1 cellular context compared by ENCODE assay signal in genomic region chr10:61903184-61903990, GRCh38.
TF ChIP-seq lines count a peak whose summit lies in the region.

No MANE protein-coding gene starts in this region.

TF ChIP-seq in SK-N-SH, 30 proteins besides CTCF, POLR2A, EP300 and RAD21 (continued from another document):
- no peak for TF ChIP-seq RXRA (IDR thresholded peaks at IDR 0.05; ENCODE audit: borderline replicate concordance, low read depth)
- no peak for TF ChIP-seq RCOR1 (IDR thresholded peaks at IDR 0.05; ENCODE audit: low read length)
- no peak for TF ChIP-seq FOXM1 (IDR thresholded peaks at IDR 0.05; ENCODE audit: low read depth)
- peak; percentile 40; the same call in 1 of the 2 replicates for TF ChIP-seq MAX (IDR thresholded peaks at IDR 0.05; ENCODE audit: low read depth)
- TF ChIP-seq MXI1 (IDR thresholded peaks at IDR 0.05; ENCODE audit: low read depth, low read length) = peak; percentile 62
- TF ChIP-seq NRF1 (IDR thresholded peaks at IDR 0.05; ENCODE audit: low read depth, low read length) = no peak
- TF ChIP-seq EZH2phosphoT487 (IDR thresholded peaks at IDR 0.05; ENCODE audit: borderline replicate concordance, low read depth) = no peak
- TF ChIP-seq PBX3 (IDR thresholded peaks at IDR 0.05) = no peak
- no peak for TF ChIP-seq TAF1 (IDR thresholded peaks at IDR 0.05; ENCODE audit: borderline replicate concordance, low read depth, low read length)
- TF ChIP-seq SMC3 (IDR thresholded peaks at IDR 0.05; ENCODE audit: low read depth, low read length) = no peak
- 0 out of 2 replicates have a peak, but pooled peaks have one; percentile 37 for TF ChIP-seq SIN3A (IDR thresholded peaks at IDR 0.05; ENCODE audit: borderline replicate concordance, low read depth, low read length)
- TF ChIP-seq POLR2AphosphoS5 (IDR thresholded peaks at IDR 0.05; ENCODE audit: low read depth, low read length) = 0 out of 2 replicates have a peak, but pooled peaks have one; percentile 42
- TF ChIP-seq ELF1 (IDR thresholded peaks at IDR 0.05) = no peak
- TF ChIP-seq, protein P1, sequence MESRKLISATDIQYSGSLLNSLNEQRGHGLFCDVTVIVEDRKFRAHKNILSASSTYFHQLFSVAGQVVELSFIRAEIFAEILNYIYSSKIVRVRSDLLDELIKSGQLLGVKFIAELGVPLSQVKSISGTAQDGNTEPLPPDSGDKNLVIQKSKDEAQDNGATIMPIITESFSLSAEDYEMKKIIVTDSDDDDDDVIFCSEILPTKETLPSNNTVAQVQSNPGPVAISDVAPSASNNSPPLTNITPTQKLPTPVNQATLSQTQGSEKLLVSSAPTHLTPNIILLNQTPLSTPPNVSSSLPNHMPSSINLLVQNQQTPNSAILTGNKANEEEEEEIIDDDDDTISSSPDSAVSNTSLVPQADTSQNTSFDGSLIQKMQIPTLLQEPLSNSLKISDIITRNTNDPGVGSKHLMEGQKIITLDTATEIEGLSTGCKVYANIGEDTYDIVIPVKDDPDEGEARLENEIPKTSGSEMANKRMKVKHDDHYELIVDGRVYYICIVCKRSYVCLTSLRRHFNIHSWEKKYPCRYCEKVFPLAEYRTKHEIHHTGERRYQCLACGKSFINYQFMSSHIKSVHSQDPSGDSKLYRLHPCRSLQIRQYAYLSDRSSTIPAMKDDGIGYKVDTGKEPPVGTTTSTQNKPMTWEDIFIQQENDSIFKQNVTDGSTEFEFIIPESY (IDR thresholded peaks at IDR 0.05; ENCODE audit: borderline replicate concordance, low read depth) = no peak
- TF ChIP-seq RFX5 (IDR thresholded peaks at IDR 0.05; ENCODE audit: low read length) = no peak
- no peak for TF ChIP-seq FOSL2 (IDR thresholded peaks at IDR 0.05; ENCODE audit: borderline replicate concordance, low read depth)
